ENCODE assay signal across 8 cellular contexts in the genomic region with DNA sequence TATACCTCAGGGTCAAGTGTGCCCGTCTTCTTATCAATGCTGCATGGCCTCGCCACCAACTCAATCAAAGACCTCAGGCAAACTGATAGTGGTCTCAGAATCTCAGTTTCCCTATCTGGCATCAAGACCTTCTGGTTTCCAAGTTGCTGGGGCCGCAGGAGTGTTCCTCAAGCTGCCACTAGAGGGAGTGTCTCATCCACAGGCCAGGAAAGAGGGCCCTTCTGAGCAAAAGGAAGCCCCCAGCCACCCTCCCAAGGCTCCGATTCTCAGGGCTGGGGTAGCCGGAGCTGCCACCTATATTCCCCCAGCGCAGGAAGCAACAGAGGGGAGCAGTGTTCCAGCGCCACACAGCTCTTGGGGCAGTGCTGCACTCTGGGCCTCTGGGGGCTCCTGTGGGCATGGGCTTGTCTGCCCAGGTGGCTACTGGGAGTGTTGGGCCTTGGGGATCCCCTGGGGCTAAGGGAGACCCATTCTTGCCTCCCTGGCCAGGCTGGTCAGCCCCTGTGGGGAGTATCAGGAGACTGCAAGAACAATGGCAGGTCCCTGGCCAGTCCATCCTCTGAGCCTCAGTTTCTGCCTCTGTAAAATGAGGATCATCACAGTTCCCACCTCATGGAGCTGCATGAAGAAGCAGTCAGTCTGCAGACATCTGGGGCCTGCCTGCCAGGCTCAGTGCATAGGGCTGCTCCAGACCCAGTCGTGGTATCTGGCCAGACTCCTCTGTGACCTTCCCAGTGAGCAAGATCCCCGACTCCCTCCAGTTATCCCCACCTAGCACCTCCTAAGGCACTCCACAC.
DNase-seq lines count a peak whose midpoint lies in the region; ATAC-seq and TF ChIP-seq lines count a peak whose summit lies in the region.

No MANE protein-coding gene starts in this region.

- peak; percentile 96 for TF ChIP-seq CTCF in WI38 (IDR thresholded peaks at IDR 0.05; ENCODE audit: low read depth, low read length)

- H3K4me3 ChIP-seq in WI38 (ENCODE audit: low read depth, low read length) = no peak overlapping the region

- in situ Hi-C loops in KBM-7 (cut with MboI; ENCODE audit: low pct_unique_long_range_greater_than_20kb, low sequenced_read_pairs) = loop anchor here (25.0 kb wide), 1 partner anchor 393 kb away; no protein-coding TSS in a partner anchor
- in situ Hi-C loops in T47D (cut with HindIII; ENCODE audit: low pct_unique_long_range_greater_than_20kb, low sequenced_read_pairs) = no loop called here

- no peak for ATAC-seq in GM21825 (IDR thresholded peaks at IDR 0.05; ENCODE audit: unreplicated experiment)

- DNase-seq in DMS114 treated with DMSO at 0.1 percent for 48 hours (lab: John Stamatoyannopoulos, UW; ENCODE audit: unreplicated experiment) (peak; percentile 27), KBM-7 (peak; percentile 58), T47D (ENCODE audit: low read depth in 1 of 2, low spot score in 1 of 2) (peak; percentile 50 to 77), kidney tubule cell (ENCODE audit: low spot score) (peak; percentile 34), KG1 (lab: John Stamatoyannopoulos, UW) (no peak)
- peak in 2 of 3 experiments; percentile 26 to 30 for DNase-seq in stimulated activated CD4-positive, alpha-beta T cell treated with anti-CD3 and anti-CD28 coated beads, TNF-alpha, amount 100 ng/mL, for 4 hours (ENCODE audit: low read depth in 3 of 3)
